ENCODE assay signal across 10 cellular contexts in the genomic region with DNA sequence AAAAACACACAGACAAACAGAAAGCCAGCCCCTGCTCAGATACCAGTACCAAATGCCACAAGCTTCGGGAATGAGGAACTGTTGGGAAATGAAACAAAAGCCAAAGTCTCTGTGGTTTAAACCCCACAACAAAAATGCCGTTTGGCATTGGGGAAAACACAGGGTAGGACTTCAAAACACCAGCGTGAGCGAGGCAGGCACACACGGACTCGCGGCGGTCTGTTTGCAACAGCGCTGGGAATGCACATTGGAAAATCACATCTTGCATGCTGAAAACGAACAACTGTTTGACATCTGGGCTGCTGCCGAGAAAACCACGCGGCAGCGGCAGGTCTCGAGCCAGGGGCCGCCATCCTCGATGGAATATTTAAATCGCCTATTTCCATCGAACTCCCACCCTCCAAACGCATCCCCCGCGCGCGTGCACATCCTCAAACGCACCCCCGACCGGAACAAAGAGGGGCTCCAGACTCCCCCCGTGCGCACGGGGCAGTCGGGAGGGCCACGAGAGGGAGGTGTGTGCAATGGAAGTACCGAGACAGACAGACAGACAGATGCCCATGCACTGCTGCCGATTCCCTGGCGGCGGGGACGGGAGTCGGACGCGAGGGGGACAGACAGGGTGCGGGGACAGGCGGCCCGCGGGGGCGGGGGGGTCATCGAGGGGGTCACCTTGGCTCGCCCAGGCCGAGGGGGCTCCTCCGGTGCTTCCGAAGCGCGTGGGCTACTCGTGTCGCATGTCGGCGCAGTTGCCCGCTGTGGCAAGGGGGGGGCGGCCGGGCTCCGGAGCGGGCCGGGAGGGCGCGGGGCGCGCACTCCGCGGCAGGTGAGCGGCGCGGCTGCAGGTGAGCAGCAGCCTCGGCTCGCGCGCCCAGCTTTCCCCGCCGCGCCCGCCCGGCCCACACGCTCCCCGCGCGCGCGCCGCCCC. TPM values are rescaled to one million over a fixed set of nuclear protein-coding genes. Genes with fewer than 3 reads are reported as not detected.
DNase-seq lines count a peak whose midpoint lies in the region; ATAC-seq and TF ChIP-seq lines count a peak whose summit lies in the region.
"Had no signal": no experiment of that assay in that cellular context is flagged by ENCODE, and none has a peak within 500 bp of the region (broad histone marks: within the 10 kb centered on the region; RNA-seq: fewer than 3 reads in every experiment).

A gene with protein sequence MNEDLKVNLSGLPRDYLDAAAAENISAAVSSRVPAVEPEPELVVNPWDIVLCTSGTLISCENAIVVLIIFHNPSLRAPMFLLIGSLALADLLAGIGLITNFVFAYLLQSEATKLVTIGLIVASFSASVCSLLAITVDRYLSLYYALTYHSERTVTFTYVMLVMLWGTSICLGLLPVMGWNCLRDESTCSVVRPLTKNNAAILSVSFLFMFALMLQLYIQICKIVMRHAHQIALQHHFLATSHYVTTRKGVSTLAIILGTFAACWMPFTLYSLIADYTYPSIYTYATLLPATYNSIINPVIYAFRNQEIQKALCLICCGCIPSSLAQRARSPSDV (minus strand): TSS at position 880 of the 928 bp plus-strand sequence. CDS start 959 bp downstream, outside the sequence.

- no peak for ATAC-seq in HG03039 (IDR thresholded peaks at IDR 0.05; ENCODE audit: unreplicated experiment)

- no peak for TF ChIP-seq EP300 in stomach (IDR thresholded peaks at IDR 0.05)

- peak within 1 kb of the TSS; percentile 79 for H3K4me3 Mint-ChIP-seq in activated naive CD8-positive, alpha-beta T cell

- peaks cover 15% of the 10 kb centered on the region for H3K4me1 Mint-ChIP-seq in activated naive CD8-positive, alpha-beta T cell (ENCODE audit: low read depth)

- no peak within 1 kb of the TSS for H3K27ac ChIP-seq in stomach

- H3K36me3 ChIP-seq in stomach: no peaks in the 10 kb centered on the region

- no peaks in the 10 kb centered on the region for H3K36me3 Mint-ChIP-seq in activated naive CD8-positive, alpha-beta T cell

- H3K9me3 ChIP-seq in stomach: no peaks in the 10 kb centered on the region

- H3K27me3 ChIP-seq in stomach: peaks cover 6 to 81% (median 32%) of the 10 kb centered on the region in 3 donors

- in situ Hi-C loops in ACHN (cut with HindIII; ENCODE audit: low pct_ligation_motif_present, low pct_unique_long_range_greater_than_20kb, low sequenced_read_pairs): no loop called here

- no peak within 1 kb of the TSS for H3K27ac Mint-ChIP-seq in activated naive CD8-positive, alpha-beta T cell

- TF ChIP-seq POLR2A in stomach (IDR thresholded peaks at IDR 0.05): no peak

- intact Hi-C loops in stomach (cut with DNase I; ENCODE audit: low total_unique reads): no loop called here

- H3K4me1 ChIP-seq in stomach: peaks cover 10 to 19% (median 13%) of the 10 kb centered on the region in 4 donors

- TF ChIP-seq CTCF in stomach (IDR thresholded peaks at IDR 0.05): no peak

- 1 to 2% (median 1%) methylated on average over 31 to 87 of the region's 87 CpGs for WGBS in stomach, 5 donors

- peaks cover 41% of the 10 kb centered on the region for H3K27me3 Mint-ChIP-seq in activated naive CD8-positive, alpha-beta T cell

- no peaks in the 10 kb centered on the region for H3K9me3 Mint-ChIP-seq in activated naive CD8-positive, alpha-beta T cell (ENCODE audit: low read depth)

- DNase-seq in NCI-H748 (lab: John Stamatoyannopoulos, UW; ENCODE audit: unreplicated experiment) (peak; percentile 71), NCI-H748 treated with DMSO at 0.1 percent for 48 hours (lab: John Stamatoyannopoulos, UW) (no peak), iPS-NIHi11 (ENCODE audit: low spot score) (peak; percentile 46), stomach (no peak), ACHN (no peak), cortex of kidney (lab: John Stamatoyannopoulos, UW) (no peak)

- H3K4me3 ChIP-seq in stomach: peak within 1 kb of the TSS; percentile 37 to 48 (median 42)

RNA-seq across cellular contexts. Expression of the gene that starts here (rescaled TPM):
- total RNA-seq in stomach: under 1 TPM in 1 of 5 donors, not detected in 4; 0.18 TPM
- polyA plus RNA-seq in stomach: under 1 TPM in 2 of 3 donors, not detected in 1; 0.05 to 0.31 TPM
- total RNA-seq: activated CD8-positive, alpha-beta memory T cell treated with anti-CD3 and anti-CD28 coated beads for 36 hours had no signal
- polyA plus RNA-seq: BJ had no signal

Comparison
In these comparisons a context has a peak if more than half of its experiments do, and no peak if none do; other contexts are left out.
1. DNase-seq: peak in NCI-H748 (single experiment) and iPS-NIHi11 (single experiment); none in NCI-H748 treated with DMSO at 0.1 percent for 48 hours (single experiment), stomach (single experiment), ACHN (single experiment) and cortex of kidney (single experiment).